Comparison of ENCODE assay signal across 22 cellular contexts in the genomic region with DNA sequence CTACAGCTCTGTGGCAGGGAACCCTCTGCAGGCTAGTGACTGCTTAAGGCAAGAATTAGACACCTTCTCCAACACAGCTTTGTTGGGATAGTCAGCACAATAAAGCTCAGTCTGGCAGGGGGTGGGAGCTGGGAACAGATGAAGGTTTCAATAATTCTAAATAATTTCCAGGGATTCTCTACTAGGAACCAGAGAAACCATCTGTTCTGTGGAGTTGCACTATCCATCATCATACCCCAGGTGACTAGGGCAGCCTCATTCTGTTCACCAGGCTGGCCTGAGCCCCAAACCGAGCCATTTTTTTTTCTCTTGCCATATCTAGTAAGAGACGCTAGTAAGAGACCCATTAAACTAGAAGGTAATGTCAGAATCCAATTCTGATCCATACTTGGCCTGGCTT.
"Had no signal": no experiment of that assay in that cellular context is flagged by ENCODE, and none has a peak within 500 bp of the region (broad histone marks: within the 10 kb centered on the region; RNA-seq: fewer than 3 reads in every experiment).

No MANE protein-coding gene starts in this region.

- H3K27ac Mint-ChIP-seq: dendritic cell treated with granulocyte-macrophage colony-stimulating factor and Interleukin-4, amounts not matched to agents 40 ng/mL and 50 ng/mL, for 4 days; endodermal cell; naive B cell; stimulated activated memory B cell treated with anti-CD40 and anti-IgM and Interleukin-4, amounts not matched to agents 10 μg/mL and 1 μg/mL and 100 μg/mL, for 72 hours had no signal

- H3K9me3 ChIP-seq: lower lobe of right lung, psoas muscle, sigmoid colon, testis, tibial artery, upper lobe of left lung had no signal

- H3K27me3 ChIP-seq: sigmoid colon, spleen, testis, tibial artery, upper lobe of left lung had no signal

- H3K4me1 Mint-ChIP-seq: endodermal cell; naive B cell; stimulated activated memory B cell treated with anti-CD40 and anti-IgM and Interleukin-4, amounts not matched to agents 10 μg/mL and 1 μg/mL and 100 μg/mL, for 72 hours had no signal

- H3K4me3 ChIP-seq: lower lobe of right lung, psoas muscle, sigmoid colon, spleen, testis, tibial artery, upper lobe of left lung had no signal

- DNase-seq: cerebellar nuclear complex; effector CD8-positive, alpha-beta T cell; endodermal cell; left ventricle myocardium superior; lower lobe of right lung; naive B cell; nephron progenitor cell; nucleus accumbens; posterior cingulate gyrus; psoas muscle; right cardiac atrium; sigmoid colon; spleen; stimulated activated CD4-positive, alpha-beta T cell treated with anti-CD3 and anti-CD28 coated beads, Interleukin-4, amount 100 ng/mL, for 4 hours; stimulated activated naive CD8-positive, alpha-beta T cell treated with anti-CD3 and anti-CD28 coated beads, Interleukin-15, Interleukin-2, amounts not matched to agents 100 U/mL and 50 U/mL, for 24 hours; substantia nigra; testis; tibial artery; upper lobe of left lung had no signal

- H3K27me3 Mint-ChIP-seq: dendritic cell treated with granulocyte-macrophage colony-stimulating factor and Interleukin-4, amounts not matched to agents 40 ng/mL and 50 ng/mL, for 4 days; naive B cell; stimulated activated memory B cell treated with anti-CD40 and anti-IgM and Interleukin-4, amounts not matched to agents 10 μg/mL and 1 μg/mL and 100 μg/mL, for 72 hours had no signal

- ATAC-seq: left ventricle myocardium superior; lower lobe of right lung; psoas muscle; stimulated activated memory B cell treated with anti-CD40 and anti-IgM and Interleukin-4, amounts not matched to agents 10 μg/mL and 1 μg/mL and 100 μg/mL, for 72 hours; stimulated activated naive CD8-positive, alpha-beta T cell treated with anti-CD3 and anti-CD28 coated beads, Interleukin-15, Interleukin-2, amounts not matched to agents 100 U/mL and 50 U/mL, for 24 hours had no signal

- H3K4me1 ChIP-seq: lower lobe of right lung, psoas muscle, sigmoid colon, spleen, testis, upper lobe of left lung had no signal

- H3K4me3 Mint-ChIP-seq: dendritic cell treated with granulocyte-macrophage colony-stimulating factor and Interleukin-4, amounts not matched to agents 40 ng/mL and 50 ng/mL, for 4 days; endodermal cell; naive B cell; nephron progenitor cell; stimulated activated memory B cell treated with anti-CD40 and anti-IgM and Interleukin-4, amounts not matched to agents 10 μg/mL and 1 μg/mL and 100 μg/mL, for 72 hours had no signal

- H3K9me3 Mint-ChIP-seq: dendritic cell treated with granulocyte-macrophage colony-stimulating factor and Interleukin-4, amounts not matched to agents 40 ng/mL and 50 ng/mL, for 4 days; endodermal cell; nephron progenitor cell had no signal

- H3K27ac ChIP-seq: epithelial cell of prostate, lower lobe of right lung, psoas muscle, sigmoid colon, spleen, testis, tibial artery, upper lobe of left lung had no signal
